ENCODE assay signal across 8 cellular contexts in the genomic region with DNA sequence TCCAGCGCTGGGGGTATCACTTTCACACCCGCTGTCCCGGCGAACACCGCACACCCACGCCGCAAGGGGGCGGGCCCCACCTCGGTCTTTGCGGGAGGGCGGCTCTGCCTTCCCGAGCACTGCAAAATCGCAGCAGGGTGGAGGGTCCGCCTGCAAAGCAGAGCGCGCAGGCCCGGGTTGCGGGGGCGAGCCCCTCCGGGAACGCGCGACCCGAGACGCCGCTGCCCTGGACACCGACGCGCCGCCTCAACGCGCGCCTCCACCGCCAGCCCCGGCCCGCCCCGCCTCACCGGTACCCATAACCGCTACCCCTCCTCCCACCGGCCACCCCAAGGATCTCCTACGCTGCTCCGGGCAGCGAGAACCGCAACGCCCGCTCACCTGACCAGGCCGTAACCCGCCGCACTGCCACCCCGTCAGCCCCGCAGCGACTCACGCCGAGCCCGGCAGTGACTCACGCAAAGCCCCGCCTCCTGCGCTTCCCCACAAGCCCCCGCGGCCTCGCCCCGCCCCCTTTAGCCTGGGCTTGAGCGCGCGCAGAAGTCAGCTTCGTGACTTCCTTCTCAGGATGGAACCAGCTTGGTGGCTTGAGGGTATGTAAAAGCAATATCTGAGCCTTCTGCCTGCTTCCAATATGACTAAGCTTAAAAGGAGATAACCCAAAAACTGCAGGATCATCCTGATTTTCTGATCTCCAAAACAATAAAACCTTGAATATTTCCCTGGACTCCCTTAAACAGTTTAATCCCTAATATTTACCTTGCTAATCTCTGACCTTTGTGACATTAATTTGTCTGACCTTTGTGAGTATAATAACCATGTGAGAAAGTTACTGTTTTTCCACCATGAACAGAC. TPM values are rescaled to one million over a fixed set of nuclear protein-coding genes. Genes with fewer than 3 reads are reported as not detected.
A peak's percentile ranks its signal among the peaks of the same experiment; 100 is the strongest.
DNase-seq lines count a peak whose midpoint lies in the region; ATAC-seq, FAIRE-seq and TF ChIP-seq lines count a peak whose summit lies in the region.

Gene RPAP3 (minus strand): TSS at position 460 of the 855 bp plus-strand sequence. CDS start 3,190 bp downstream, outside the sequence.

- H3K36me3 Mint-ChIP-seq in brain: peaks cover 13% of the 10 kb centered on the region

- H3K4me3 ChIP-seq in sigmoid colon: peak within 1 kb of the TSS; percentile 83 to 100 (median 95)

- H3K27me3 Mint-ChIP-seq in brain: peaks cover 4% of the 10 kb centered on the region

- H3K4me1 ChIP-seq in sigmoid colon: peaks cover 0 to 31% (median 13%) of the 10 kb centered on the region in 4 donors

- peak within 1 kb of the TSS; percentile 84 to 96 (median 86) for H3K4me3 Mint-ChIP-seq in brain

- FAIRE-seq in TTC549 (lab: Jason Lieb, UNC): peak; percentile 13

- peak within 1 kb of the TSS; percentile 79 to 96 (median 94) for H3K27ac Mint-ChIP-seq in brain

- peak within 1 kb of the TSS; percentile 91 to 97 (median 96) for H3K27ac ChIP-seq in sigmoid colon

- TF ChIP-seq CTCF in brain (conservative IDR thresholded peaks at IDR 0.05) (peak; percentile 67 to 83), sigmoid colon (IDR thresholded peaks at IDR 0.05) (peak; percentile 31 to 83 (median 72))

- peaks cover 59% of the 10 kb centered on the region for H3K4me1 Mint-ChIP-seq in brain

- peak; percentile 82 for ATAC-seq in HG03045 (IDR thresholded peaks at IDR 0.05; ENCODE audit: unreplicated experiment)

- H3K9me3 Mint-ChIP-seq in brain: no peaks in the 10 kb centered on the region

- no peaks in the 10 kb centered on the region for H3K9me3 ChIP-seq in sigmoid colon

- H3K36me3 ChIP-seq in sigmoid colon: peaks cover 0 to 5% (median 1%) of the 10 kb centered on the region in 4 donors

- intact Hi-C loops in sigmoid colon (cut with DNase I): no loop called here

- no peaks in the 10 kb centered on the region for H3K27me3 ChIP-seq in sigmoid colon

- no peak for TF ChIP-seq EP300 in sigmoid colon (IDR thresholded peaks at IDR 0.05)

- DNase-seq in NCI-H2081 (lab: John Stamatoyannopoulos, UW) (peak; percentile 92 to 95), NCI-H2081 treated with DMSO at 0.1 percent for 48 hours (lab: John Stamatoyannopoulos, UW) (no peak), NCI-H2107 treated with DMSO at 0.1 percent for 48 hours (lab: John Stamatoyannopoulos, UW; ENCODE audit: unreplicated experiment) (peak; percentile 80), iPS DF 4.7 (ENCODE audit: extremely low read depth, low spot score) (peak; percentile 64), sigmoid colon (peak; percentile 98)

- TF ChIP-seq POLR2A in sigmoid colon (IDR thresholded peaks at IDR 0.05): peak; percentile 54 to 82

- WGBS in sigmoid colon, 2 donors: 0 to 1% methylated on average over 66 of the region's 66 CpGs

RNA-seq across cellular contexts. Expression of gene RPAP3, which starts in this region (rescaled TPM):
- polyA plus RNA-seq in brain (ENCODE audit: insufficient read depth, low read depth, low replicate concordance) (6.2 TPM), sigmoid colon (10 to 100 TPM in 2 of 3 donors, 1 to 10 TPM in 1; 6.7 to 14.5 (median 10.2) TPM)
- 10 to 100 TPM; 21.0 to 29.3 (median 25.6) TPM for total RNA-seq in sigmoid colon
